In genomic region chr1:151157067-151157531, GRCh38 we compare ENCODE assay signal across 8 cellular contexts. TPM values are rescaled to one million over a fixed set of nuclear protein-coding genes. Genes with fewer than 3 reads are reported as not detected.
DNase-seq lines count a peak whose midpoint lies in the region; ATAC-seq and TF ChIP-seq lines count a peak whose summit lies in the region.

No MANE protein-coding gene starts in this region.

- H3K36me3 Mint-ChIP-seq in activated naive CD4-positive, alpha-beta T cell treated with anti-CD3 and anti-CD28 coated beads, Interleukin-2, amount 10 ng/mL, durations not matched to agents 7 days and 5 days, result peaks cover 48% of the 10 kb centered on the region
- peaks cover 20% of the 10 kb centered on the region for H3K36me3 Mint-ChIP-seq in neural progenitor cell

- H3K27me3 ChIP-seq in Peyer's patch, result no peaks in the 10 kb centered on the region
- H3K27me3 ChIP-seq in neural progenitor cell, result no peaks in the 10 kb centered on the region

- H3K4me3 ChIP-seq in Peyer's patch (peak overlapping the region; percentile 34 to 56 (median 46)), neural progenitor cell (no peak overlapping the region)

- H3K27ac ChIP-seq in Peyer's patch (peak overlapping the region; percentile 37 to 79 (median 54)), neural progenitor cell (no peak overlapping the region)

- H3K4me1 Mint-ChIP-seq in activated naive CD4-positive, alpha-beta T cell treated with anti-CD3 and anti-CD28 coated beads, Interleukin-2, amount 10 ng/mL, durations not matched to agents 7 days and 5 days, result peaks cover 62% of the 10 kb centered on the region
- H3K4me1 Mint-ChIP-seq in neural progenitor cell, result peaks cover 2% of the 10 kb centered on the region

- H2AFZ ChIP-seq in neural progenitor cell (replicated peaks), result no peak overlapping the region

- peaks cover 7% of the 10 kb centered on the region for H3F3A ChIP-seq in neural progenitor cell (ENCODE audit: low read depth)

- H3K27ac Mint-ChIP-seq in activated naive CD4-positive, alpha-beta T cell treated with anti-CD3 and anti-CD28 coated beads, Interleukin-2, amount 10 ng/mL, durations not matched to agents 7 days and 5 days, result peak overlapping the region; percentile 94
- H3K27ac Mint-ChIP-seq in neural progenitor cell, result peak overlapping the region; percentile 5

- DNase-seq in D341Med (ENCODE audit: low spot score) (peak; percentile 8), Peyer's patch (peak in 2 of 3 donors; percentile 80 to 84), neural progenitor cell (ENCODE audit: low spot score) (no peak), NCI-H226 (no peak), GM19240 (ENCODE audit: insufficient read length, low spot score) (no peak), T1000 (lab: John Stamatoyannopoulos, UW) (no peak)
- peak; percentile 84 for DNase-seq in activated naive CD4-positive, alpha-beta T cell treated with anti-CD3 and anti-CD28 coated beads, Interleukin-2, amount 10 ng/mL, durations not matched to agents 7 days and 5 days

- no peaks in the 10 kb centered on the region for H4K20me1 ChIP-seq in neural progenitor cell (ENCODE audit: low read depth)

- H3K4me1 ChIP-seq in Peyer's patch, result peaks cover 0 to 7% (median 0%) of the 10 kb centered on the region in 4 donors
- no peaks in the 10 kb centered on the region for H3K4me1 ChIP-seq in neural progenitor cell

- no peaks in the 10 kb centered on the region for H3K79me2 ChIP-seq in neural progenitor cell (ENCODE audit: low read depth)

- H3K36me3 ChIP-seq in Peyer's patch (peaks cover 0 to 30% (median 0%) of the 10 kb centered on the region in 3 donors), neural progenitor cell (no peaks in the 10 kb centered on the region)

- TF ChIP-seq CTCF in Peyer's patch (IDR thresholded peaks at IDR 0.05), result no peak
- TF ChIP-seq CTCF in neural progenitor cell (IDR thresholded peaks at IDR 0.05), result no peak

- ATAC-seq in HG03460 (IDR thresholded peaks at IDR 0.05; ENCODE audit: unreplicated experiment), result no peak

- H3K9me3 Mint-ChIP-seq in activated naive CD4-positive, alpha-beta T cell treated with anti-CD3 and anti-CD28 coated beads, Interleukin-2, amount 10 ng/mL, durations not matched to agents 7 days and 5 days, result no peaks in the 10 kb centered on the region
- no peaks in the 10 kb centered on the region for H3K9me3 Mint-ChIP-seq in neural progenitor cell

- no peak overlapping the region for H3K9ac ChIP-seq in neural progenitor cell

- H3K27me3 Mint-ChIP-seq in activated naive CD4-positive, alpha-beta T cell treated with anti-CD3 and anti-CD28 coated beads, Interleukin-2, amount 10 ng/mL, durations not matched to agents 7 days and 5 days, result no peaks in the 10 kb centered on the region
- H3K27me3 Mint-ChIP-seq in neural progenitor cell (ENCODE audit: insufficient read depth, low read depth), result peaks cover 3% of the 10 kb centered on the region

- no peak for TF ChIP-seq POLR2A in Peyer's patch (IDR thresholded peaks at IDR 0.05)

- no peaks in the 10 kb centered on the region for H3K9me3 ChIP-seq in Peyer's patch
- H3K9me3 ChIP-seq in neural progenitor cell (ENCODE audit: low read depth), result no peaks in the 10 kb centered on the region

- peak overlapping the region; percentile 97 for H3K4me3 Mint-ChIP-seq in activated naive CD4-positive, alpha-beta T cell treated with anti-CD3 and anti-CD28 coated beads, Interleukin-2, amount 10 ng/mL, durations not matched to agents 7 days and 5 days
- H3K4me3 Mint-ChIP-seq in neural progenitor cell, result no peak overlapping the region

- H3K4me2 ChIP-seq in neural progenitor cell, result no peak overlapping the region

- CTCF ChIA-PET in activated naive CD4-positive, alpha-beta T cell treated with anti-CD3 and anti-CD28 coated beads, Interleukin-2, amount 10 ng/mL, durations not matched to agents 7 days and 5 days (lab: Charles Lee), result interaction anchor here (0.6 to 8.9 kb wide), 23 partner anchors 8 to 184 kb away, joined by 3 to 160 read pairs (median 4); partner anchors contain the start of genes MINDY1 and SCNM1

RNA-seq across cellular contexts. Expression of gene TNFAIP8L2, which starts 0.7 kb away (rescaled TPM):
- total RNA-seq in Peyer's patch, result 1 to 10 TPM in 2 of 4 donors, not detected in 2; 4.0 to 6.6 TPM
- not detected in 2 replicates for total RNA-seq in neural progenitor cell (ENCODE audit: low replicate concordance)

RNA-seq across cellular contexts. Expression of gene LYSMD1, which starts 8.6 kb away (rescaled TPM):
- total RNA-seq in Peyer's patch (10 to 100 TPM in 2 of 4 donors, 1 to 10 TPM in 2; 6.0 to 11.7 (median 10.2) TPM), neural progenitor cell (ENCODE audit: low replicate concordance) (15.5 and 18.9 TPM in 2 replicates)

RNA-seq across cellular contexts. Expression of gene SCNM1, which starts 8.8 kb away (rescaled TPM):
- 10 to 100 TPM; 16.1 to 48.9 (median 36.9) TPM for total RNA-seq in Peyer's patch
- total RNA-seq in neural progenitor cell (ENCODE audit: low replicate concordance), result 22.0 and 25.3 TPM in 2 replicates

RNA-seq across cellular contexts. Expression of gene SEMA6C, which starts 10.7 kb away (rescaled TPM):
- total RNA-seq in Peyer's patch (10 to 100 TPM in 3 of 4 donors, 1 to 10 TPM in 1; 2.5 to 24.6 (median 16.6) TPM), neural progenitor cell (ENCODE audit: low replicate concordance) (5.6 and 12.1 TPM in 2 replicates)

RNA-seq across cellular contexts. Expression of gene TMOD4, which starts 18.7 kb away (rescaled TPM):
- total RNA-seq in Peyer's patch, result 10 to 100 TPM in 1 of 4 donors, not detected in 3; 10.7 TPM
- total RNA-seq in neural progenitor cell (ENCODE audit: low replicate concordance), result not detected in 2 replicates

Comparison
In these comparisons a context has a peak if more than half of its experiments do, and no peak if none do; other contexts are left out.
1. DNase-seq: peak in D341Med (single experiment), Peyer's patch (2 of 3) and activated naive CD4-positive, alpha-beta T cell treated with anti-CD3 and anti-CD28 coated beads, Interleukin-2, amount 10 ng/mL, durations not matched to agents 7 days and 5 days (single experiment); none in neural progenitor cell (single experiment), NCI-H226 (single experiment), GM19240 (single experiment) and T1000 (single experiment).